ENCODE assay signal across 21 cellular contexts in the genomic region with DNA sequence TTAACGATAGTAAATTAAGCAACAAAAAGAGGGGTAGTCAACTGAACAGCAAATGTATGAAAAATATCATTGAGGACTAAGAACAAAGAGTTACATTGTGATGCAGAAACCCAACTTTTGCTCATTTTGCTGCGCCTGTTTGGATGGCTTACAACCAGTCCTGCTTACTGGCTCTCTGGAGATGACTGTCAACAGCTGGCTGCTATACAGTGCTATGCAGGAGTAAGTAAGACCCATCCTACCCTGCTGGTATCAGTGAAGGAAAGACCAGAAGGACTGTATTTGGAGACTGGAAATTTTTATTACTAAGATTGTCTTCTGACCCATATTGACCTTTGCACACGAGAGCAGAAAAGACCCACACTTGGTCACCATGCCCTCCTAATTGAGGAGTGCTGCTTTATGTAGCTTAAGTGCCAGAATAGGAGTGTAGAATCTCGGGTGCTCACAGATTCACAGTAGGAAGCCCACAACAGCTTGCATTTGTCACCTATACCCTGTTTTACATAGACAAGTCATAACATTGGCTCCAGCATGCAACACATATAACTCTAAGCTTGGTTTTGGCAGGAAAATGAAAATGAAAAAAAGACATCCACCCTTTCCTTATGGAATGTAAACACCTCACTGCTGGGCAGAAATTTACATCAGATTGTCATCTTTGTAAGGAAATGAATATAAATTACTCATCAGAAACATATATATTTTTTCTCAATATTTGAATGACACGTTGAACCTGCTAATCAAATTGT.
"Had no signal": no experiment of that assay in that cellular context is flagged by ENCODE, and none has a peak within 500 bp of the region (broad histone marks: within the 10 kb centered on the region; RNA-seq: fewer than 3 reads in every experiment).

No MANE protein-coding gene starts in this region.

- H3K36me3 ChIP-seq: breast epithelium, right lobe of liver, suprapubic skin, uterus had no signal

- H3K9me3 ChIP-seq: breast epithelium, right lobe of liver, suprapubic skin, uterus had no signal

- H3K4me1 ChIP-seq: breast epithelium, right lobe of liver, suprapubic skin, uterus had no signal

- H3K27me3 ChIP-seq: breast epithelium, right lobe of liver, suprapubic skin, uterus had no signal

- H3K4me3 ChIP-seq: breast epithelium, coronary artery, right lobe of liver, suprapubic skin, uterus had no signal

- H3K27ac ChIP-seq: breast epithelium, coronary artery, epithelial cell of prostate, right lobe of liver, suprapubic skin, uterus had no signal

- DNase-seq: activated CD4-positive, alpha-beta T cell treated with anti-CD3 and anti-CD28 coated beads for 1 hour; activated CD4-positive, alpha-beta T cell treated with anti-CD3 and anti-CD28 coated beads, Interleukin-2, amount 50 U/mL, for 1 hour; activated naive CD4-positive, alpha-beta T cell treated with anti-CD3 and anti-CD28 coated beads for 36 hours; activated naive CD8-positive, alpha-beta T cell treated with anti-CD3 and anti-CD28 coated beads, Interleukin-2, amount 10 ng/mL, durations not matched to agents 7 days and 5 days; activated T-cell treated with anti-CD3 and anti-CD28 coated beads, Interleukin-2, amount 50 U/mL, for 1 hour; amniotic stem cell; glutamatergic neuron; hippocampal formation; left ventricle myocardium superior; occipital lobe; right lobe of liver; small intestine; stimulated activated CD4-positive, alpha-beta T cell treated with anti-CD3 and anti-CD28 coated beads, Interleukin-2, amount 100 ng/mL, for 24 hours; stimulated activated naive CD8-positive, alpha-beta T cell treated with anti-CD3 and anti-CD28 coated beads, Interleukin-15, amount 100 ng/mL, for 72 hours; T-helper 9 cell; trophoblast cell; uterus had no signal
